14 cellular contexts compared by ENCODE assay signal in genomic region chr1:31583082-31583994, GRCh38. TPM values are rescaled to one million over a fixed set of nuclear protein-coding genes. Genes with fewer than 3 reads are reported as not detected.
DNase-seq lines count a peak whose midpoint lies in the region; ATAC-seq, FAIRE-seq and TF ChIP-seq lines count a peak whose summit lies in the region.
"Had no signal": no experiment of that assay in that cellular context is flagged by ENCODE, and none has a peak within 500 bp of the region (broad histone marks: within the 10 kb centered on the region; RNA-seq: fewer than 3 reads in every experiment).

No MANE protein-coding gene starts in this region.

- no TSS peak for BruUV-seq in Panc1 (replicated peaks; lab: Mats Ljungman, UMichigan)

- in situ Hi-C loops in Panc1 (cut with HindIII; ENCODE audit: low pct_unique_long_range_greater_than_20kb, low sequenced_read_pairs), result no loop called here

- peak overlapping the region; percentile 66; the same call in 1 of the 2 replicates for H3K27ac ChIP-seq in Panc1 (ENCODE audit: low read length)
- H3K27ac ChIP-seq in subcutaneous abdominal adipose tissue (ENCODE audit: low read depth, low read length), result peak overlapping the region; percentile 84
- H3K27ac ChIP-seq in WERI-Rb-1, result no peak overlapping the region

- H3K36me3 ChIP-seq in Panc1 (ENCODE audit: control insufficient read depth, insufficient read depth, low read length) (no peaks in the 10 kb centered on the region), mucosa of stomach (ENCODE audit: control insufficient read depth, insufficient read depth, low read length) (peaks cover 6% of the 10 kb centered on the region), subcutaneous abdominal adipose tissue (ENCODE audit: control insufficient read depth in 5 of 5, insufficient read depth in 5 of 5, low read length in 5 of 5) (peaks cover 0 to 33% (median 26%) of the 10 kb centered on the region in 5 donors), WERI-Rb-1 (no peaks in the 10 kb centered on the region)

- H3K4me1 ChIP-seq in Panc1 (ENCODE audit: control insufficient read depth, insufficient read depth, low read length) (peaks cover 39% of the 10 kb centered on the region), mucosa of stomach (ENCODE audit: control insufficient read depth, insufficient read depth, low read length) (peaks cover 65% of the 10 kb centered on the region), subcutaneous abdominal adipose tissue (ENCODE audit: control insufficient read depth in 5 of 5, insufficient read depth in 5 of 5, low read length in 5 of 5) (peaks cover 28 to 95% (median 89%) of the 10 kb centered on the region in 5 donors)

- no peak for FAIRE-seq in H54 (lab: Jason Lieb, UNC)
- FAIRE-seq: RCC 7860 had no signal

- H3K9ac ChIP-seq in mucosa of stomach (ENCODE audit: low read length) (peak overlapping the region; percentile 49), subcutaneous abdominal adipose tissue (ENCODE audit: low read length in 5 of 5) (peak overlapping the region in 4 of 5 donors; percentile 10 to 66 (median 32))

- POLR2A ChIA-PET in Panc1 (lab: Charles Lee), result no interaction called here

- CTCF ChIA-PET in Panc1 (lab: Charles Lee), result no interaction called here

- no peaks in the 10 kb centered on the region for H3K27me3 ChIP-seq in Panc1 (ENCODE audit: control insufficient read depth, insufficient read depth, low read length)
- no peaks in the 10 kb centered on the region for H3K27me3 ChIP-seq in mucosa of stomach (ENCODE audit: control insufficient read depth, insufficient read depth, low read length)
- H3K27me3 ChIP-seq in subcutaneous abdominal adipose tissue (ENCODE audit: control insufficient read depth in 5 of 5, insufficient read depth in 4 of 5, low read length in 5 of 5), result no peaks in the 10 kb centered on the region
- H3K27me3 ChIP-seq in WERI-Rb-1 (ENCODE audit: insufficient read depth, low read depth, severe bottlenecking), result no peaks in the 10 kb centered on the region

- intact Hi-C loops in Panc1 (cut with micrococcal nuclease; ENCODE audit: unreplicated experiment), result no loop called here

- TF ChIP-seq CTCF in Panc1 (IDR thresholded peaks at IDR 0.05) (no peak), WERI-Rb-1 (IDR thresholded peaks at IDR 0.05; ENCODE audit: low read depth, low read length) (no peak)

- H3K4me3 ChIP-seq in Panc1 (ENCODE audit: low read depth in 2 of 2, low read length in 2 of 2) (no peak overlapping the region), mucosa of stomach (ENCODE audit: low read length) (no peak overlapping the region), subcutaneous abdominal adipose tissue (ENCODE audit: low read depth in 1 of 5, low read length in 5 of 5) (peak overlapping the region in 2 of 5 donors; percentile 4 to 29), WERI-Rb-1 (ENCODE audit: low read depth, low read length) (no peak overlapping the region)
- H3K4me3 ChIP-seq: mucosa of descending colon, smooth muscle cell had no signal

- TF ChIP-seq POLR2A in H54 (IDR thresholded peaks at IDR 0.05; ENCODE audit: low read depth, low read length), result no peak

- H3K9me3 ChIP-seq in Panc1 (ENCODE audit: control insufficient read depth, insufficient read depth, low read depth, low read length) (no peaks in the 10 kb centered on the region), mucosa of stomach (ENCODE audit: control insufficient read depth, low read length) (no peaks in the 10 kb centered on the region), subcutaneous abdominal adipose tissue (ENCODE audit: control insufficient read depth in 5 of 5, low read length in 5 of 5) (no peaks in the 10 kb centered on the region), WERI-Rb-1 (ENCODE audit: severe bottlenecking) (no peaks in the 10 kb centered on the region)
- H3K9me3 ChIP-seq: mucosa of descending colon had no signal

- no peak for ATAC-seq in Panc1
- ATAC-seq: effector memory CD8-positive, alpha-beta T cell had no signal

- DNase-seq in Panc1 (ENCODE audit: low read depth, low spot score) (no peak), fibroblast of gingiva (ENCODE audit: low read depth) (peak; percentile 27), H54 (ENCODE audit: insufficient read length, low spot score) (no peak), WERI-Rb-1 (no peak), NCI-H1417 treated with DMSO at 0.1 percent for 48 hours (lab: John Stamatoyannopoulos, UW) (no peak), SHP77 (lab: John Stamatoyannopoulos, UW) (no peak)
- DNase-seq: effector memory CD8-positive, alpha-beta T cell had no signal

RNA-seq across cellular contexts. Expression of gene TINAGL1, which starts 7.0 kb away (rescaled TPM):
- 6.1 TPM for total RNA-seq in Panc1 (2021; ENCODE audit: unreplicated experiment)
- 4.0 TPM for polyA plus RNA-seq in Panc1 (2012; ENCODE audit: insufficient read length)
- polyA plus RNA-seq: CD14-positive monocyte had no signal

RNA-seq across cellular contexts. Expression of gene HCRTR1, which starts 34.2 kb away (rescaled TPM):
- total RNA-seq in Panc1 (2021; ENCODE audit: unreplicated experiment), result 0.18 TPM
- polyA plus RNA-seq in Panc1 (2012; ENCODE audit: insufficient read length), result not detected
- total RNA-seq: M059J, mucosa of descending colon had no signal
- polyA plus RNA-seq: CD14-positive monocyte, smooth muscle cell had no signal
